In genomic region chr10:78302989-78303854, GRCh38 we compare ENCODE assay signal across 1 cellular context.
TF ChIP-seq lines count a peak whose summit lies in the region.

No MANE protein-coding gene starts in this region.

TF ChIP-seq in HepG2, 621 proteins besides CTCF, POLR2A, EP300 and RAD21 (continued from another document and continues in another):
- TF ChIP-seq POGK (CRISPR knock-in tag; conservative IDR thresholded peaks at IDR 0.05) (peak; percentile 71; the same call in 1 of the 2 replicates), ZFP91 (CRISPR knock-in tag; IDR thresholded peaks at IDR 0.05; ENCODE audit: borderline replicate concordance) (peak; percentile 93), ZNF510 (CRISPR knock-in tag; IDR thresholded peaks at IDR 0.05; ENCODE audit: low read depth) (no peak), HMGXB4 (CRISPR knock-in tag; IDR thresholded peaks at IDR 0.05; ENCODE audit: borderline replicate concordance in 1 of 2, low read depth in 1 of 2) (peak; percentile 53 to 84), CBFB (CRISPR knock-in tag; IDR thresholded peaks at IDR 0.05) (peak; percentile 48; the same call in 1 of the 2 replicates), ZNF468 (CRISPR knock-in tag; IDR thresholded peaks at IDR 0.05) (no peak), TFDP2 (CRISPR knock-in tag; IDR thresholded peaks at IDR 0.05) (peak; percentile 80), ZNF264 (CRISPR knock-in tag; IDR thresholded peaks at IDR 0.05) (no peak), STAT6 (CRISPR knock-in tag; IDR thresholded peaks at IDR 0.05; ENCODE audit: borderline replicate concordance) (peak; percentile 67; the same call in 1 of the 2 replicates), ZBTB7A (CRISPR knock-in tag; IDR thresholded peaks at IDR 0.05) (peak; percentile 76; the same call in 1 of the 2 replicates), ZNF563 (CRISPR knock-in tag; IDR thresholded peaks at IDR 0.05) (peak; percentile 60), UBTF (CRISPR knock-in tag; IDR thresholded peaks at IDR 0.05) (peak; percentile 64), CREBL2 (CRISPR knock-in tag; IDR thresholded peaks at IDR 0.05; ENCODE audit: borderline replicate concordance) (no peak), TEF (CRISPR knock-in tag; IDR thresholded peaks at IDR 0.05) (no peak), SUZ12 (IDR thresholded peaks at IDR 0.05; ENCODE audit: low read depth, low read length) (no peak), MTA1 (CRISPR knock-in tag; IDR thresholded peaks at IDR 0.05; ENCODE audit: borderline replicate concordance) (peak; percentile 72; the same call in 1 of the 2 replicates), ZNF20 (CRISPR knock-in tag; IDR thresholded peaks at IDR 0.05) (no peak), ZBTB49 (CRISPR knock-in tag; IDR thresholded peaks at IDR 0.05; ENCODE audit: borderline replicate concordance) (no peak), ZNF142 (CRISPR knock-in tag; IDR thresholded peaks at IDR 0.05) (0 out of 2 replicates have a peak, but pooled peaks have one; percentile 68), MTF2 (CRISPR knock-in tag; IDR thresholded peaks at IDR 0.05; ENCODE audit: borderline replicate concordance) (no peak; the same call in 1 of the 2 replicates), HOXD1 (CRISPR knock-in tag; IDR thresholded peaks at IDR 0.05) (peak; percentile 65; the same call in 1 of the 2 replicates), ZSCAN20 (CRISPR knock-in tag; IDR thresholded peaks at IDR 0.05; ENCODE audit: borderline replicate concordance) (peak; percentile 94), HDAC2 (CRISPR knock-in tag; IDR thresholded peaks at IDR 0.05) (peak; percentile 63), ZNF550 (CRISPR knock-in tag; IDR thresholded peaks at IDR 0.05; ENCODE audit: borderline replicate concordance) (0 out of 2 replicates have a peak, but pooled peaks have one; percentile 71), ZNF839 (CRISPR knock-in tag; IDR thresholded peaks at IDR 0.05; ENCODE audit: borderline replicate concordance) (no peak), ZNF574 (CRISPR knock-in tag; IDR thresholded peaks at IDR 0.05) (0 out of 2 replicates have a peak, but pooled peaks have one; percentile 65), NFRKB (IDR thresholded peaks at IDR 0.05) (no peak)
